8 cellular contexts compared by ENCODE assay signal in the genomic region with DNA sequence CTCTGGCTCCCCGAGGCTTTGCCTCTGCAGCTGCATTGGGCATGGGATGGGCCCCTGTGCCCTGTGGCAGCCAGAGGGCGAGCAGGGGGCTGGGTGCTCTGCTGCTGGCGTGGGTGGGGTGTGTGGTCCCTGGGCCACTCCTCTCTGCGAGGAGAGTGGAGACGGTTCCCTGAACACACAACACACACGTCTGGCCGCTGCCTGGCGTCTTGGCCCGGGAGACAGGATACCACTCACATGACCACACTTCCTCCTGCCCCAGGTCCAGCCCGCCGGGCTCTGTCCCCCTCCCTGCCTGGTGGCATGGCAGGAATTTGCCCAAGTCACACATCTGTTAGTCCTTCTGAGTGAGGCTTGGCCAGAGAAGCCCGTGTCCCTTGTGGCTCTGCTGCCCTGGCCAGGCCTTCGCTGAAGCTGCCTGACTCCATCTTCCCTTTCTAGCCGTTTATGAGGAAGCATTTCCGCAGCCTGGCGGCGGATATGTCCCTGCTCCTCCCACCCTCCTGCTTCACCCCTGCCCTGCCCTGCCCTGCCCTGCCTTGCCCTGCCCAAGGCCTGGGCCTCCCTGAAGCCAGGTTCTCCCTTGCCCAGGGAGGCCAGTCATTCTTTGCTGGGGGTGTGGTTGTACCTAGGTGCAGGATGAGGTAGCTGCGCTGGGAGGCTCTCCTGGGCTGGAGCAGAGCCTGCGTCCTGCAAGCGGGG. TPM values are rescaled to one million over a fixed set of nuclear protein-coding genes. Genes with fewer than 3 reads are reported as not detected.
DNase-seq lines count a peak whose midpoint lies in the region; ATAC-seq and TF ChIP-seq lines count a peak whose summit lies in the region.

No MANE protein-coding gene starts in this region.

- peak; percentile 62 to 64 for ATAC-seq in lower lobe of right lung
- no peak for ATAC-seq in HG03565 (IDR thresholded peaks at IDR 0.05; ENCODE audit: unreplicated experiment)

- peak overlapping the region; percentile 96 for H3K27ac ChIP-seq in lower lobe of right lung
- peak overlapping the region; percentile 99 for H3K27ac ChIP-seq in suprapubic skin

- H3K9me3 ChIP-seq in BE2C (no peaks in the 10 kb centered on the region), Loucy (ENCODE audit: insufficient read depth, low read depth, low read length) (no peaks in the 10 kb centered on the region), lower lobe of right lung (no peaks in the 10 kb centered on the region), suprapubic skin (no peaks in the 10 kb centered on the region)

- H3F3A ChIP-seq in Loucy (ENCODE audit: low read depth): no peaks in the 10 kb centered on the region

- H3K4me3 ChIP-seq in BE2C (ENCODE audit: low read depth, low read length) (no peak overlapping the region; the same call in 1 of the 2 replicates), Loucy (ENCODE audit: low read length, poor library complexity, severe bottlenecking) (peak overlapping the region; percentile 95), lower lobe of right lung (peak overlapping the region; percentile 87), suprapubic skin (peak overlapping the region; percentile 97)

- WGBS in suprapubic skin: 41% methylated on average over 5 of the region's 20 CpGs

- H3K27me3 ChIP-seq in BE2C (no peaks in the 10 kb centered on the region), Loucy (ENCODE audit: insufficient read depth, low read length, poor library complexity, severe bottlenecking) (no peaks in the 10 kb centered on the region), lower lobe of right lung (ENCODE audit: low read depth) (no peaks in the 10 kb centered on the region), suprapubic skin (no peaks in the 10 kb centered on the region)

- peak overlapping the region; percentile 50 for H3K9ac ChIP-seq in Loucy (ENCODE audit: low read depth, low read length, poor library complexity, severe bottlenecking)

- no peak overlapping the region for H2AFZ ChIP-seq in Loucy (ENCODE audit: low read length)

- DNase-seq in BE2C: peak; percentile 30
- peak; percentile 58 for DNase-seq in dedifferentiated amniotic fluid mesenchymal stem cell (ENCODE audit: extremely low spot score)
- peak; percentile 92 for DNase-seq in lower lobe of right lung
- peak in 1 of 2 donors; percentile 89 for DNase-seq in suprapubic skin (ENCODE audit: low spot score in 2 of 2)
- DNase-seq in stimulated activated CD4-positive, alpha-beta T cell treated with anti-CD3 and anti-CD28 coated beads, Interleukin-2, amount 100 ng/mL, for 24 hours: no peak
- DNase-seq in NK-92 (lab: John Stamatoyannopoulos, UW; ENCODE audit: unreplicated experiment): no peak

- peak in 1 of 2 donors; percentile 31 for TF ChIP-seq POLR2A in suprapubic skin (IDR thresholded peaks at IDR 0.05)

- H3K9me2 ChIP-seq in Loucy (replicated peaks; ENCODE audit: low read depth, low read length): no peaks in the 10 kb centered on the region

- H3K36me3 ChIP-seq in BE2C (peaks cover 3% of the 10 kb centered on the region; the same call in 1 of the 2 replicates), Loucy (ENCODE audit: insufficient read depth, low read length) (no peaks in the 10 kb centered on the region), lower lobe of right lung (peaks cover 46% of the 10 kb centered on the region), suprapubic skin (peaks cover 8% of the 10 kb centered on the region)

- peaks cover 36% of the 10 kb centered on the region for H4K20me1 ChIP-seq in Loucy (ENCODE audit: insufficient read depth, low read length, poor library complexity, severe bottlenecking)

- no peak for TF ChIP-seq EP300 in suprapubic skin (IDR thresholded peaks at IDR 0.05)

- H3K4me2 ChIP-seq in Loucy (ENCODE audit: low read depth, low read length, poor library complexity, severe bottlenecking): peak overlapping the region; percentile 100

- TF ChIP-seq CTCF in BE2C (IDR thresholded peaks at IDR 0.05; ENCODE audit: low read depth, low read length) (no peak), Loucy (conservative IDR thresholded peaks at IDR 0.05; ENCODE audit: low read length) (no peak), lower lobe of right lung (IDR thresholded peaks at IDR 0.05) (peak; percentile 17), suprapubic skin (IDR thresholded peaks at IDR 0.05) (no peak)

- H3K79me2 ChIP-seq in Loucy (ENCODE audit: insufficient read depth, low read length): peaks cover 37% of the 10 kb centered on the region; the same call in 1 of the 2 replicates

- intact Hi-C loops in lower lobe of right lung (cut with DNase I): no loop called here

- H3K4me1 ChIP-seq in BE2C: peaks cover 7% of the 10 kb centered on the region
- H3K4me1 ChIP-seq in Loucy (ENCODE audit: insufficient read depth, low read length, poor library complexity, severe bottlenecking): peaks cover 38% of the 10 kb centered on the region
- H3K4me1 ChIP-seq in lower lobe of right lung: peaks cover 72% of the 10 kb centered on the region
- H3K4me1 ChIP-seq in suprapubic skin: peaks cover 84% of the 10 kb centered on the region

RNA-seq across cellular contexts. Expression of a gene that starts 3.0 kb away (rescaled TPM):
- 316 TPM for polyA plus RNA-seq in BE2C (2012; ENCODE audit: insufficient read depth, insufficient read length, low read depth)
- total RNA-seq in lower lobe of right lung: 516 TPM
- 10 to 100 TPM; 36.4 to 52.9 (median 45.2) TPM for total RNA-seq in suprapubic skin

RNA-seq across cellular contexts. Expression of a gene that starts 32.5 kb away (rescaled TPM):
- 32.9 TPM for polyA plus RNA-seq in BE2C (2012; ENCODE audit: insufficient read depth, insufficient read length, low read depth)
- total RNA-seq in lower lobe of right lung (50.1 TPM), suprapubic skin (10 to 100 TPM; 15.3 to 20.9 (median 16.5) TPM)

Comparison
In these comparisons a context has a peak if more than half of its experiments do, and no peak if none do; other contexts are left out.
1. DNase-seq: peak in BE2C (single experiment), dedifferentiated amniotic fluid mesenchymal stem cell (single experiment) and lower lobe of right lung (single experiment); none in stimulated activated CD4-positive, alpha-beta T cell treated with anti-CD3 and anti-CD28 coated beads, Interleukin-2, amount 100 ng/mL, for 24 hours (0 of 2) and NK-92 (single experiment).